1 cellular context compared by ENCODE assay signal in genomic region chr9:28234133-28234898, GRCh38.
TF ChIP-seq lines count a peak whose summit lies in the region.

No MANE protein-coding gene starts in this region.

TF ChIP-seq in GM23338, 12 proteins besides CTCF, POLR2A, EP300 and RAD21:
- TF ChIP-seq JUNB (IDR thresholded peaks at IDR 0.05; ENCODE audit: unreplicated experiment) (no peak), STAT1 (IDR thresholded peaks at IDR 0.05; ENCODE audit: unreplicated experiment) (no peak), NANOG (IDR thresholded peaks at IDR 0.05; ENCODE audit: borderline replicate concordance) (no peak), ETS1 (IDR thresholded peaks at IDR 0.05) (no peak), ZNF331 (CRISPR knock-in tag; IDR thresholded peaks at IDR 0.05; ENCODE audit: low read depth) (no peak), EZH2phosphoT487 (IDR thresholded peaks at IDR 0.05; ENCODE audit: unreplicated experiment) (no peak), ZNF114 (CRISPR knock-in tag; IDR thresholded peaks at IDR 0.05) (no peak), CREB1 (CRISPR knock-in tag; IDR thresholded peaks at IDR 0.05; ENCODE audit: low read depth) (no peak), EZH2 (IDR thresholded peaks at IDR 0.05; ENCODE audit: low read depth, unreplicated experiment) (no peak), POLR2AphosphoS5 (IDR thresholded peaks at IDR 0.05; ENCODE audit: low read depth) (no peak)
- TF ChIP-seq, protein P1, sequence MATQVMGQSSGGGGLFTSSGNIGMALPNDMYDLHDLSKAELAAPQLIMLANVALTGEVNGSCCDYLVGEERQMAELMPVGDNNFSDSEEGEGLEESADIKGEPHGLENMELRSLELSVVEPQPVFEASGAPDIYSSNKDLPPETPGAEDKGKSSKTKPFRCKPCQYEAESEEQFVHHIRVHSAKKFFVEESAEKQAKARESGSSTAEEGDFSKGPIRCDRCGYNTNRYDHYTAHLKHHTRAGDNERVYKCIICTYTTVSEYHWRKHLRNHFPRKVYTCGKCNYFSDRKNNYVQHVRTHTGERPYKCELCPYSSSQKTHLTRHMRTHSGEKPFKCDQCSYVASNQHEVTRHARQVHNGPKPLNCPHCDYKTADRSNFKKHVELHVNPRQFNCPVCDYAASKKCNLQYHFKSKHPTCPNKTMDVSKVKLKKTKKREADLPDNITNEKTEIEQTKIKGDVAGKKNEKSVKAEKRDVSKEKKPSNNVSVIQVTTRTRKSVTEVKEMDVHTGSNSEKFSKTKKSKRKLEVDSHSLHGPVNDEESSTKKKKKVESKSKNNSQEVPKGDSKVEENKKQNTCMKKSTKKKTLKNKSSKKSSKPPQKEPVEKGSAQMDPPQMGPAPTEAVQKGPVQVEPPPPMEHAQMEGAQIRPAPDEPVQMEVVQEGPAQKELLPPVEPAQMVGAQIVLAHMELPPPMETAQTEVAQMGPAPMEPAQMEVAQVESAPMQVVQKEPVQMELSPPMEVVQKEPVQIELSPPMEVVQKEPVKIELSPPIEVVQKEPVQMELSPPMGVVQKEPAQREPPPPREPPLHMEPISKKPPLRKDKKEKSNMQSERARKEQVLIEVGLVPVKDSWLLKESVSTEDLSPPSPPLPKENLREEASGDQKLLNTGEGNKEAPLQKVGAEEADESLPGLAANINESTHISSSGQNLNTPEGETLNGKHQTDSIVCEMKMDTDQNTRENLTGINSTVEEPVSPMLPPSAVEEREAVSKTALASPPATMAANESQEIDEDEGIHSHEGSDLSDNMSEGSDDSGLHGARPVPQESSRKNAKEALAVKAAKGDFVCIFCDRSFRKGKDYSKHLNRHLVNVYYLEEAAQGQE (IDR thresholded peaks at IDR 0.05; ENCODE audit: unreplicated experiment): no peak
- TF ChIP-seq, protein P2, sequence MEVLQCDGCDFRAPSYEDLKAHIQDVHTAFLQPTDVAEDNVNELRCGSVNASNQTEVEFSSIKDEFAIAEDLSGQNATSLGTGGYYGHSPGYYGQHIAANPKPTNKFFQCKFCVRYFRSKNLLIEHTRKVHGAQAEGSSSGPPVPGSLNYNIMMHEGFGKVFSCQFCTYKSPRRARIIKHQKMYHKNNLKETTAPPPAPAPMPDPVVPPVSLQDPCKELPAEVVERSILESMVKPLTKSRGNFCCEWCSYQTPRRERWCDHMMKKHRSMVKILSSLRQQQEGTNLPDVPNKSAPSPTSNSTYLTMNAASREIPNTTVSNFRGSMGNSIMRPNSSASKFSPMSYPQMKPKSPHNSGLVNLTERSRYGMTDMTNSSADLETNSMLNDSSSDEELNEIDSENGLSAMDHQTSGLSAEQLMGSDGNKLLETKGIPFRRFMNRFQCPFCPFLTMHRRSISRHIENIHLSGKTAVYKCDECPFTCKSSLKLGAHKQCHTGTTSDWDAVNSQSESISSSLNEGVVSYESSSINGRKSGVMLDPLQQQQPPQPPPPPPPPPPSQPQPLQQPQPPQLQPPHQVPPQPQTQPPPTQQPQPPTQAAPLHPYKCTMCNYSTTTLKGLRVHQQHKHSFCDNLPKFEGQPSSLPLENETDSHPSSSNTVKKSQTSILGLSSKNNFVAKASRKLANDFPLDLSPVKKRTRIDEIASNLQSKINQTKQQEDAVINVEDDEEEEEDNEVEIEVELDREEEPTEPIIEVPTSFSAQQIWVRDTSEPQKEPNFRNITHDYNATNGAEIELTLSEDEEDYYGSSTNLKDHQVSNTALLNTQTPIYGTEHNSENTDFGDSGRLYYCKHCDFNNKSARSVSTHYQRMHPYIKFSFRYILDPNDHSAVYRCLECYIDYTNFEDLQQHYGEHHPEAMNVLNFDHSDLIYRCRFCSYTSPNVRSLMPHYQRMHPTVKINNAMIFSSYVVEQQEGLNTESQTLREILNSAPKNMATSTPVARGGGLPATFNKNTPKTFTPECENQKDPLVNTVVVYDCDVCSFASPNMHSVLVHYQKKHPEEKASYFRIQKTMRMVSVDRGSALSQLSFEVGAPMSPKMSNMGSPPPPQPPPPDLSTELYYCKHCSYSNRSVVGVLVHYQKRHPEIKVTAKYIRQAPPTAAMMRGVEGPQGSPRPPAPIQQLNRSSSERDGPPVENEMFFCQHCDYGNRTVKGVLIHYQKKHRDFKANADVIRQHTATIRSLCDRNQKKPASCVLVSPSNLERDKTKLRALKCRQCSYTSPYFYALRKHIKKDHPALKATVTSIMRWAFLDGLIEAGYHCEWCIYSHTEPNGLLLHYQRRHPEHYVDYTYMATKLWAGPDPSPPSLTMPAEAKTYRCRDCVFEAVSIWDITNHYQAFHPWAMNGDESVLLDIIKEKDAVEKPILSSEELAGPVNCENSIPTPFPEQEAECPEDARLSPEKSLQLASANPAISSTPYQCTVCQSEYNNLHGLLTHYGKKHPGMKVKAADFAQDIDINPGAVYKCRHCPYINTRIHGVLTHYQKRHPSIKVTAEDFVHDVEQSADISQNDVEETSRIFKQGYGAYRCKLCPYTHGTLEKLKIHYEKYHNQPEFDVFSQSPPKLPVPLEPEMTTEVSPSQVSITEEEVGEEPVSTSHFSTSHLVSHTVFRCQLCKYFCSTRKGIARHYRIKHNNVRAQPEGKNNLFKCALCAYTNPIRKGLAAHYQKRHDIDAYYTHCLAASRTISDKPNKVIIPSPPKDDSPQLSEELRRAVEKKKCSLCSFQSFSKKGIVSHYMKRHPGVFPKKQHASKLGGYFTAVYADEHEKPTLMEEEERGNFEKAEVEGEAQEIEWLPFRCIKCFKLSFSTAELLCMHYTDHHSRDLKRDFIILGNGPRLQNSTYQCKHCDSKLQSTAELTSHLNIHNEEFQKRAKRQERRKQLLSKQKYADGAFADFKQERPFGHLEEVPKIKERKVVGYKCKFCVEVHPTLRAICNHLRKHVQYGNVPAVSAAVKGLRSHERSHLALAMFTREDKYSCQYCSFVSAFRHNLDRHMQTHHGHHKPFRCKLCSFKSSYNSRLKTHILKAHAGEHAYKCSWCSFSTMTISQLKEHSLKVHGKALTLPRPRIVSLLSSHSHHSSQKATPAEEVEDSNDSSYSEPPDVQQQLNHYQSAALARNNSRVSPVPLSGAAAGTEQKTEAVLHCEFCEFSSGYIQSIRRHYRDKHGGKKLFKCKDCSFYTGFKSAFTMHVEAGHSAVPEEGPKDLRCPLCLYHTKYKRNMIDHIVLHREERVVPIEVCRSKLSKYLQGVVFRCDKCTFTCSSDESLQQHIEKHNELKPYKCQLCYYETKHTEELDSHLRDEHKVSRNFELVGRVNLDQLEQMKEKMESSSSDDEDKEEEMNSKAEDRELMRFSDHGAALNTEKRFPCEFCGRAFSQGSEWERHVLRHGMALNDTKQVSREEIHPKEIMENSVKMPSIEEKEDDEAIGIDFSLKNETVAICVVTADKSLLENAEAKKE (CRISPR knock-in tag; IDR thresholded peaks at IDR 0.05): no peak
TF ChIP-seq in GM23338: peak in this region for 0.
